ENCODE assay signal across 9 cellular contexts in genomic region chr1:72869441-72869840, GRCh38.
"Had no signal": no experiment of that assay in that cellular context is flagged by ENCODE, and none has a peak within 500 bp of the region (broad histone marks: within the 10 kb centered on the region; RNA-seq: fewer than 3 reads in every experiment).

No MANE protein-coding gene starts in this region.

- H3K4me3 Mint-ChIP-seq: GM23338, H9, HFFc6 had no signal

- H2AFZ ChIP-seq: GM23248, GM23338 had no signal

- H3K27ac ChIP-seq: GM23248 had no signal

- DNase-seq: GM23248, GOT3, H7, H9, HCEC 1CT, HFFc6 had no signal

- H3K4me1 Mint-ChIP-seq: GM23338, H9 had no signal

- H3K9me3 ChIP-seq: HAP-1 had no signal

- H3K9ac ChIP-seq: GM23248 had no signal

- H3K36me3 ChIP-seq: HAP-1 had no signal

- H3K4me3 ChIP-seq: GM23248, GM23338, HAP-1 had no signal

- ATAC-seq: GM23338, HCT116 had no signal

- H3K4me2 ChIP-seq: GM23338 had no signal

- H3K27ac Mint-ChIP-seq: GM23338, HFFc6 had no signal

- H3K9me3 Mint-ChIP-seq: GM23338, H9 had no signal

- H3K4me1 ChIP-seq: HAP-1 had no signal
